ENCODE assay signal across 14 cellular contexts in genomic region chr11:99325807-99326206, GRCh38.
A peak's percentile ranks its signal among the peaks of the same experiment; 100 is the strongest.
DNase-seq lines count a peak whose midpoint lies in the region; ATAC-seq and TF ChIP-seq lines count a peak whose summit lies in the region.
"Had no signal": no experiment of that assay in that cellular context is flagged by ENCODE, and none has a peak within 500 bp of the region (broad histone marks: within the 10 kb centered on the region; RNA-seq: fewer than 3 reads in every experiment).

No MANE protein-coding gene starts in this region.

- H3K27ac ChIP-seq in right atrium auricular region (no peak overlapping the region), tibial artery (no peak overlapping the region), psoas muscle (no peak overlapping the region)

- intact Hi-C loops in left ventricle myocardium superior (cut with micrococcal nuclease) (no loop called here), tibial artery (cut with DNase I; ENCODE audit: low total_unique reads) (no loop called here), psoas muscle (cut with DNase I) (no loop called here)

- no peaks in the 10 kb centered on the region for H3K36me3 Mint-ChIP-seq in T-helper 2 cell treated with Interferon-gamma antibody and Interleukin-4, amounts not matched to agents 5 μg/mL and 100 μg/mL, for 36 hours (ENCODE audit: low read depth)

- H3K36me3 ChIP-seq in right atrium auricular region (no peaks in the 10 kb centered on the region), tibial artery (no peaks in the 10 kb centered on the region), psoas muscle (ENCODE audit: insufficient read depth in 1 of 2, low read depth in 1 of 2) (no peaks in the 10 kb centered on the region)

- no peak overlapping the region for H3K4me3 Mint-ChIP-seq in T-helper 2 cell treated with Interferon-gamma antibody and Interleukin-4, amounts not matched to agents 5 μg/mL and 100 μg/mL, for 36 hours
- H3K4me3 Mint-ChIP-seq: activated naive CD4-positive, alpha-beta T cell treated with anti-CD3 and anti-CD28 coated beads for 36 hours; B cell had no signal

- no peaks in the 10 kb centered on the region for H3K4me1 Mint-ChIP-seq in T-helper 2 cell treated with Interferon-gamma antibody and Interleukin-4, amounts not matched to agents 5 μg/mL and 100 μg/mL, for 36 hours (ENCODE audit: low read depth)
- H3K4me1 Mint-ChIP-seq: B cell had no signal

- peak; percentile 41 for ATAC-seq in left ventricle myocardium superior
- no peak for ATAC-seq in GM19452 (IDR thresholded peaks at IDR 0.05; ENCODE audit: unreplicated experiment)
- ATAC-seq in psoas muscle = no peak

- H3K4me3 ChIP-seq in right atrium auricular region (no peak overlapping the region), fibroblast of villous mesenchyme (ENCODE audit: low read depth, low read length) (no peak overlapping the region), tibial artery (no peak overlapping the region), psoas muscle (no peak overlapping the region)

- no peak for DNase-seq in left ventricle myocardium superior
- DNase-seq in right atrium auricular region (ENCODE audit: low spot score) = no peak
- peak; percentile 44 for DNase-seq in SKM-1 treated with dmso at 0.1 percent for 144 hours (lab: John Stamatoyannopoulos, UW; ENCODE audit: unreplicated experiment)
- peak; percentile 92 for DNase-seq in fibroblast of villous mesenchyme (ENCODE audit: low read depth)
- DNase-seq in tibial artery = no peak
- DNase-seq in T-helper 2 cell treated with Interferon-gamma antibody and Interleukin-4, amounts not matched to agents 5 μg/mL and 100 μg/mL, for 36 hours (ENCODE audit: low spot score) = no peak
- DNase-seq in psoas muscle = no peak
- DNase-seq: activated CD4-positive, alpha-beta T cell treated with anti-CD3 and anti-CD28 coated beads for 4 hours; activated naive CD4-positive, alpha-beta T cell treated with anti-CD3 and anti-CD28 coated beads for 36 hours; effector memory CD4-positive, alpha-beta T cell; NCI-H1694; stimulated activated CD4-positive, alpha-beta T cell treated with anti-CD3 and anti-CD28 coated beads, Interleukin-4, amount 100 ng/mL, for 24 hours had no signal

- H3K4me1 ChIP-seq in right atrium auricular region = no peaks in the 10 kb centered on the region
- no peaks in the 10 kb centered on the region for H3K4me1 ChIP-seq in tibial artery
- H3K4me1 ChIP-seq in psoas muscle = no peaks in the 10 kb centered on the region

- WGBS in psoas muscle, 3 donors = 63 to 71% (median 68%) methylated on average over 8 of the region's 8 CpGs

- TF ChIP-seq CTCF in right atrium auricular region (IDR thresholded peaks at IDR 0.05) = no peak
- TF ChIP-seq CTCF in fibroblast of villous mesenchyme (IDR thresholded peaks at IDR 0.05; ENCODE audit: insufficient read depth, low read depth, low read length) = no peak
- TF ChIP-seq CTCF in tibial artery (IDR thresholded peaks at IDR 0.05) = no peak
- no peak for TF ChIP-seq CTCF in psoas muscle (IDR thresholded peaks at IDR 0.05)

- H3K27me3 ChIP-seq in right atrium auricular region (no peaks in the 10 kb centered on the region), tibial artery (no peaks in the 10 kb centered on the region), psoas muscle (ENCODE audit: insufficient read depth in 3 of 3, low read length in 2 of 3) (no peaks in the 10 kb centered on the region)

- H3K9me3 ChIP-seq in right atrium auricular region (no peaks in the 10 kb centered on the region), tibial artery (no peaks in the 10 kb centered on the region), psoas muscle (no peaks in the 10 kb centered on the region)

- H3K27me3 Mint-ChIP-seq in T-helper 2 cell treated with Interferon-gamma antibody and Interleukin-4, amounts not matched to agents 5 μg/mL and 100 μg/mL, for 36 hours (ENCODE audit: low read depth) = no peaks in the 10 kb centered on the region
- H3K27me3 Mint-ChIP-seq: B cell had no signal

- no peak overlapping the region for H3K27ac Mint-ChIP-seq in T-helper 2 cell treated with Interferon-gamma antibody and Interleukin-4, amounts not matched to agents 5 μg/mL and 100 μg/mL, for 36 hours
- H3K27ac Mint-ChIP-seq: activated naive CD4-positive, alpha-beta T cell treated with anti-CD3 and anti-CD28 coated beads for 36 hours; B cell had no signal

- peaks cover 22% of the 10 kb centered on the region for H3K9me3 Mint-ChIP-seq in T-helper 2 cell treated with Interferon-gamma antibody and Interleukin-4, amounts not matched to agents 5 μg/mL and 100 μg/mL, for 36 hours

Comparison
In these comparisons a context has a peak if more than half of its experiments do, and no peak if none do; other contexts are left out.
1. DNase-seq: peak in SKM-1 treated with dmso at 0.1 percent for 144 hours (single experiment) and fibroblast of villous mesenchyme (single experiment); none in left ventricle myocardium superior (single experiment), right atrium auricular region (single experiment), tibial artery (0 of 2), T-helper 2 cell treated with Interferon-gamma antibody and Interleukin-4, amounts not matched to agents 5 μg/mL and 100 μg/mL, for 36 hours (single experiment) and psoas muscle (0 of 2).